8 cellular contexts compared by ENCODE assay signal in genomic region chr16:20898938-20899502, GRCh38. TPM values are rescaled to one million over a fixed set of nuclear protein-coding genes. Genes with fewer than 3 reads are reported as not detected.
DNase-seq lines count a peak whose midpoint lies in the region; ATAC-seq and TF ChIP-seq lines count a peak whose summit lies in the region.

No MANE protein-coding gene starts in this region.

- POLR2A ChIA-PET in SK-N-SH (lab: Yijun Ruan, JAX) = interaction anchor here (1.7 to 2.1 kb wide), 2 partner anchors 31 to 92 kb away, joined by 7 to 8 read pairs; partner anchors contain the start of genes ERI2 and REXO5

- H3K9me2 ChIP-seq in SK-N-SH = no peaks in the 10 kb centered on the region

- H3K4me3 ChIP-seq in SK-N-SH (ENCODE audit: low read depth in 2 of 2, low read length in 1 of 2) = peak overlapping the region; percentile 84 to 95
- peak overlapping the region; percentile 79 to 97 (median 85) for H3K4me3 ChIP-seq in fibroblast of lung (replicated peaks in 1 of 4; ENCODE audit: control extremely low read depth in 1 of 4, insufficient read depth in 1 of 4, low read depth in 3 of 4, low read length in 4 of 4)
- peak overlapping the region; percentile 97 for H3K4me3 ChIP-seq in rectal smooth muscle tissue (ENCODE audit: low read length)

- H3F3A ChIP-seq in SK-N-SH (replicated peaks; ENCODE audit: insufficient read depth) = no peaks in the 10 kb centered on the region

- ATAC-seq in HG03520 (IDR thresholded peaks at IDR 0.05; ENCODE audit: unreplicated experiment) (no peak), HG02610 (IDR thresholded peaks at IDR 0.05; ENCODE audit: unreplicated experiment) (no peak)

- peaks cover 91% of the 10 kb centered on the region for H3K79me2 ChIP-seq in SK-N-SH (ENCODE audit: insufficient read depth)
- peaks cover 83% of the 10 kb centered on the region for H3K79me2 ChIP-seq in fibroblast of lung (ENCODE audit: control insufficient read depth, insufficient read depth, low read length)

- no peak overlapping the region for H2AFZ ChIP-seq in SK-N-SH (ENCODE audit: low read depth)
- no peak overlapping the region for H2AFZ ChIP-seq in fibroblast of lung (ENCODE audit: low read length)

- H3K9me3 ChIP-seq in SK-N-SH (no peaks in the 10 kb centered on the region), fibroblast of lung (ENCODE audit: control insufficient read depth, insufficient read depth, low read depth, low read length) (no peaks in the 10 kb centered on the region)

- peak overlapping the region; percentile 96 for H3K9ac ChIP-seq in SK-N-SH
- H3K9ac ChIP-seq in fibroblast of lung (ENCODE audit: insufficient read depth, low read length) = peak overlapping the region; percentile 98
- no peak overlapping the region for H3K9ac ChIP-seq in rectal smooth muscle tissue (ENCODE audit: low read length)

- no peak for TF ChIP-seq CTCF in SK-N-SH (IDR thresholded peaks at IDR 0.05)
- no peak for TF ChIP-seq CTCF in fibroblast of lung (conservative IDR thresholded peaks at IDR 0.05 in 1 of 2, IDR thresholded peaks at IDR 0.05 in 1 of 2; ENCODE audit: low read depth in 1 of 2, low read length in 2 of 2)

- peak overlapping the region; percentile 86 for H3K4me2 ChIP-seq in SK-N-SH
- peak overlapping the region; percentile 95 for H3K4me2 ChIP-seq in fibroblast of lung (ENCODE audit: extremely low read depth, insufficient read depth, low read length)

- H3K4me1 ChIP-seq in SK-N-SH (ENCODE audit: control insufficient read depth in 1 of 2, insufficient read depth in 2 of 2, low read depth in 1 of 2, low read length in 1 of 2) = peaks cover 8 to 19% of the 10 kb centered on the region in 2 experiments; a peak in 3 of 4 replicates
- H3K4me1 ChIP-seq in fibroblast of lung (ENCODE audit: control insufficient read depth, extremely low read depth, insufficient read depth, low read length) = peaks cover 25% of the 10 kb centered on the region
- peaks cover 21% of the 10 kb centered on the region for H3K4me1 ChIP-seq in rectal smooth muscle tissue (ENCODE audit: control insufficient read depth, insufficient read depth, low read length)

- H3K27me3 ChIP-seq in SK-N-SH (ENCODE audit: insufficient read depth) = no peaks in the 10 kb centered on the region
- H3K27me3 ChIP-seq in fibroblast of lung (ENCODE audit: control insufficient read depth, insufficient read depth, low read length) = no peaks in the 10 kb centered on the region
- no peaks in the 10 kb centered on the region for H3K27me3 ChIP-seq in rectal smooth muscle tissue (ENCODE audit: control insufficient read depth, insufficient read depth, low read length)

- H4K20me1 ChIP-seq in SK-N-SH (ENCODE audit: insufficient read depth) (peaks cover 7% of the 10 kb centered on the region; the same call in 1 of the 2 replicates), fibroblast of lung (ENCODE audit: control insufficient read depth, extremely low read depth, insufficient read depth, low read length) (no peaks in the 10 kb centered on the region)

- WGBS in SK-N-SH (ENCODE audit: low lambda C conversion rate) = 40% methylated on average over 8 of the region's 8 CpGs

- DNase-seq in GM03348 (ENCODE audit: low spot score) (peak; percentile 75), SK-N-SH (no peak), fibroblast of lung (ENCODE audit: low read depth in 2 of 2) (peak; percentile 55 to 93), SIG-M5 (lab: John Stamatoyannopoulos, UW) (no peak)
- DNase-seq in activated CD4-positive, alpha-beta T cell treated with anti-CD3 and anti-CD28 coated beads, Interleukin-2, amount 50 U/mL, for 4 hours = no peak

- peaks cover 11 to 30% of the 10 kb centered on the region in 2 experiments for H3K36me3 ChIP-seq in SK-N-SH (replicated peaks in 1 of 2; ENCODE audit: control insufficient read depth in 1 of 2, insufficient read depth in 2 of 2, low read length in 1 of 2)
- H3K36me3 ChIP-seq in fibroblast of lung (ENCODE audit: control insufficient read depth, insufficient read depth, low read length) = peaks cover 2% of the 10 kb centered on the region
- H3K36me3 ChIP-seq in rectal smooth muscle tissue (ENCODE audit: control insufficient read depth, insufficient read depth, low read length) = no peaks in the 10 kb centered on the region

- no peak for TF ChIP-seq RAD21 in SK-N-SH (IDR thresholded peaks at IDR 0.05; ENCODE audit: low read length)

- peak overlapping the region; percentile 84 to 93 for H3K27ac ChIP-seq in SK-N-SH (ENCODE audit: low read depth in 2 of 2, low read length in 1 of 2)
- peak overlapping the region; percentile 97 for H3K27ac ChIP-seq in fibroblast of lung (ENCODE audit: insufficient read depth, low read length)
- H3K27ac ChIP-seq in rectal smooth muscle tissue (ENCODE audit: low read depth, low read length) = peak overlapping the region; percentile 95

- CTCF ChIA-PET in SK-N-SH (lab: Yijun Ruan, JAX) = interaction anchor here (0.6 to 2.3 kb wide), 4 partner anchors 20 to 49 kb away, joined by 3 to 10 read pairs (median 5); no protein-coding TSS in a partner anchor

- no peak for TF ChIP-seq EP300 in SK-N-SH (IDR thresholded peaks at IDR 0.05; ENCODE audit: borderline replicate concordance in 1 of 2, low read depth in 1 of 2, low read length in 1 of 2)

TF ChIP-seq in SK-N-SH, 30 proteins besides CTCF, POLR2A, EP300 and RAD21 (continues in another document):
- TF ChIP-seq JUND (IDR thresholded peaks at IDR 0.05) (no peak), NFIC (IDR thresholded peaks at IDR 0.05; ENCODE audit: borderline replicate concordance) (no peak), TAF1 (IDR thresholded peaks at IDR 0.05; ENCODE audit: borderline replicate concordance, low read depth, low read length) (no peak), RCOR1 (IDR thresholded peaks at IDR 0.05; ENCODE audit: low read length) (no peak), MEF2A (IDR thresholded peaks at IDR 0.05; ENCODE audit: borderline replicate concordance, low read depth) (no peak), FOSL2 (IDR thresholded peaks at IDR 0.05; ENCODE audit: borderline replicate concordance, low read depth) (no peak), EZH2phosphoT487 (IDR thresholded peaks at IDR 0.05; ENCODE audit: borderline replicate concordance, low read depth) (no peak), CHD2 (IDR thresholded peaks at IDR 0.05; ENCODE audit: low read length, partially characterized antibody) (no peak), TEAD4 (IDR thresholded peaks at IDR 0.05; ENCODE audit: borderline replicate concordance, insufficient read depth) (no peak), TCF12 (IDR thresholded peaks at IDR 0.05) (no peak), SIN3A (IDR thresholded peaks at IDR 0.05; ENCODE audit: borderline replicate concordance, low read depth, low read length) (no peak)
- TF ChIP-seq, protein P1, sequence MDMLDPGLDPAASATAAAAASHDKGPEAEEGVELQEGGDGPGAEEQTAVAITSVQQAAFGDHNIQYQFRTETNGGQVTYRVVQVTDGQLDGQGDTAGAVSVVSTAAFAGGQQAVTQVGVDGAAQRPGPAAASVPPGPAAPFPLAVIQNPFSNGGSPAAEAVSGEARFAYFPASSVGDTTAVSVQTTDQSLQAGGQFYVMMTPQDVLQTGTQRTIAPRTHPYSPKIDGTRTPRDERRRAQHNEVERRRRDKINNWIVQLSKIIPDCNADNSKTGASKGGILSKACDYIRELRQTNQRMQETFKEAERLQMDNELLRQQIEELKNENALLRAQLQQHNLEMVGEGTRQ (IDR thresholded peaks at IDR 0.05; ENCODE audit: borderline replicate concordance, low read depth, low read length) = no peak
- TF ChIP-seq, protein P2, sequence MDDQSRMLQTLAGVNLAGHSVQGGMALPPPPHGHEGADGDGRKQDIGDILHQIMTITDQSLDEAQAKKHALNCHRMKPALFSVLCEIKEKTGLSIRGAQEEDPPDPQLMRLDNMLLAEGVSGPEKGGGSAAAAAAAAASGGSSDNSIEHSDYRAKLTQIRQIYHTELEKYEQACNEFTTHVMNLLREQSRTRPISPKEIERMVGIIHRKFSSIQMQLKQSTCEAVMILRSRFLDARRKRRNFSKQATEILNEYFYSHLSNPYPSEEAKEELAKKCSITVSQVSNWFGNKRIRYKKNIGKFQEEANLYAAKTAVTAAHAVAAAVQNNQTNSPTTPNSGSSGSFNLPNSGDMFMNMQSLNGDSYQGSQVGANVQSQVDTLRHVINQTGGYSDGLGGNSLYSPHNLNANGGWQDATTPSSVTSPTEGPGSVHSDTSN (IDR thresholded peaks at IDR 0.05) = no peak

RNA-seq across cellular contexts. Expression of gene DCUN1D3, which starts 1.1 kb away (rescaled TPM):
- 4.7 and 6.2 TPM in 2 replicates for polyA plus RNA-seq in SK-N-SH (2012; rRNA removed)
- 4.5 and 4.7 TPM in 2 replicates for polyA plus RNA-seq in SK-N-SH (2012; cell fraction: cytosol; rRNA removed)
- polyA plus RNA-seq in SK-N-SH (2012; cell fraction: nucleus; rRNA removed) = 6.8 and 7.8 TPM in 2 replicates
- total RNA-seq in fibroblast of lung = 30.8 and 42.8 TPM in 2 replicates
- polyA plus RNA-seq in fibroblast of lung = 18.7 and 20.4 TPM in 2 replicates
- polyA plus RNA-seq in fibroblast of lung (2012) = 13.6 and 17.0 TPM in 2 replicates
- 13.3 and 22.0 TPM in 2 replicates for polyA minus RNA-seq in fibroblast of lung (ENCODE audit: low replicate concordance)

RNA-seq across cellular contexts. Expression of gene LYRM1, which starts 1.6 kb away (rescaled TPM):
- polyA plus RNA-seq in SK-N-SH (2012; rRNA removed) (18.1 and 21.9 TPM in 2 replicates), fibroblast of lung (54.9 and 55.3 TPM in 2 replicates)
- polyA plus RNA-seq in SK-N-SH (2012; cell fraction: cytosol; rRNA removed) = 30.9 and 32.6 TPM in 2 replicates
- 2.8 and 8.5 TPM in 2 replicates for polyA plus RNA-seq in SK-N-SH (2012; cell fraction: nucleus; rRNA removed)
- total RNA-seq in fibroblast of lung = 87.1 and 131 TPM in 2 replicates
- polyA plus RNA-seq in fibroblast of lung (2012) = 39.0 and 42.7 TPM in 2 replicates
- 1.4 TPM in 2 replicates for polyA minus RNA-seq in fibroblast of lung (ENCODE audit: low replicate concordance)

Comparison
In these comparisons a context has a peak if more than half of its experiments do, and no peak if none do; other contexts are left out.
1. DNase-seq: peak in GM03348 (single experiment) and fibroblast of lung (2 of 2); none in SK-N-SH (single experiment), SIG-M5 (single experiment) and activated CD4-positive, alpha-beta T cell treated with anti-CD3 and anti-CD28 coated beads, Interleukin-2, amount 50 U/mL, for 4 hours (0 of 2).
2. Peak in every context shown above with its lines, with median percentiles within 50 percentile points of each other: H3K27ac ChIP-seq and H3K4me3 ChIP-seq.